In the genomic region with DNA sequence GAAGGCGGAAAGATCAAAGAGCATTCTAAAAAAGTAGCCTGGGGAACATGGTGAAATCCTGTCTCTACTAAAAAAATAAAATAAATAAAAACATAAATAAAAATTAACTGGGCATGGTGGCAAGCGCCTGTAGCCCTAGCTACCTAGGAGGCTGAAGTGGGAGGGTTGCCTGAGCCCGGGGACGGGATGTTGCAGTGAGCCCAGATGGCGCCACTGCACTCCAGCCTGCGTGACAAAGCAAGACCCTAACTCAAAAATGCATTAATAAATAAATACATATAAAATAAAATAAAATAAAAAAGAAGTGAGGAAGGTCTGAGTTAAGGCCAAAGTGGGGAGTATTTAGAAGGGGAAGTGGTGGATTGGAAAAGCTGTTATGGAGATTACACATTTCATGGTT, we compare ENCODE assay signal across 11 cellular contexts. TPM values are rescaled to one million over a fixed set of nuclear protein-coding genes. Genes with fewer than 3 reads are reported as not detected.
DNase-seq lines count a peak whose midpoint lies in the region; ATAC-seq, FAIRE-seq and TF ChIP-seq lines count a peak whose summit lies in the region.
"Had no signal": no experiment of that assay in that cellular context is flagged by ENCODE, and none has a peak within 500 bp of the region (broad histone marks: within the 10 kb centered on the region; RNA-seq: fewer than 3 reads in every experiment).

No MANE protein-coding gene starts in this region.

- H3K4me1 Mint-ChIP-seq in activated CD8-positive, alpha-beta memory T cell treated with anti-CD3 and anti-CD28 coated beads, Interleukin-2, amount 10 ng/mL, durations not matched to agents 7 days and 5 days: peaks cover 28% of the 10 kb centered on the region
- H3K4me1 Mint-ChIP-seq in progenitor cell of endocrine pancreas (ENCODE audit: low read depth): peaks cover 8% of the 10 kb centered on the region

- H3K9ac ChIP-seq in K562 (ENCODE audit: insufficient read depth in 1 of 2, low read depth in 2 of 2, low read length in 2 of 2): no peak overlapping the region

- H2AFZ ChIP-seq in K562 (ENCODE audit: low read depth, low read length): 0 out of 2 replicates have a peak overlapping the region, but pooled peaks have one; percentile 94

- H3K27me3 Mint-ChIP-seq in activated CD8-positive, alpha-beta memory T cell treated with anti-CD3 and anti-CD28 coated beads, Interleukin-2, amount 10 ng/mL, durations not matched to agents 7 days and 5 days: peaks cover 5% of the 10 kb centered on the region
- no peaks in the 10 kb centered on the region for H3K27me3 Mint-ChIP-seq in progenitor cell of endocrine pancreas

- no peak overlapping the region; the same call in 2 of the 3 replicates for H3K27ac ChIP-seq in K562 (ENCODE audit: extremely low read depth, low read depth, low read length)

- ATAC-seq in activated CD8-positive, alpha-beta memory T cell treated with anti-CD3 and anti-CD28 coated beads, Interleukin-2, amount 10 ng/mL, durations not matched to agents 7 days and 5 days: no peak
- ATAC-seq in K562 (no peak), GM21367 (IDR thresholded peaks at IDR 0.05; ENCODE audit: unreplicated experiment) (no peak)

- intact Hi-C loops in K562 (cut with micrococcal nuclease): loop anchor here (5.0 kb wide), 1 partner anchor 110 kb away; a partner anchor contains a TSS

- POLR2A ChIA-PET in K562 (lab: Yijun Ruan, JAX): no interaction called here

- H3K36me3 ChIP-seq in K562 (ENCODE audit: control insufficient read depth, insufficient read depth, low read length): peaks cover 8% of the 10 kb centered on the region; the same call in 2 of the 3 replicates
- H3K36me3 ChIP-seq: neutrophil had no signal

- H3K27ac Mint-ChIP-seq in activated CD8-positive, alpha-beta memory T cell treated with anti-CD3 and anti-CD28 coated beads, Interleukin-2, amount 10 ng/mL, durations not matched to agents 7 days and 5 days: no peak overlapping the region
- no peak overlapping the region for H3K27ac Mint-ChIP-seq in progenitor cell of endocrine pancreas

- BruUV-seq in K562 (replicated peaks; lab: Mats Ljungman, UMichigan): no TSS peak

- no peak for FAIRE-seq in K562 (lab: Jason Lieb, UNC)

- peak overlapping the region; percentile 66; the same call in 1 of the 2 replicates for H3K4me3 ChIP-seq in K562

- H3K27me3 ChIP-seq in K562 (ENCODE audit: control insufficient read depth in 2 of 2, insufficient read depth in 2 of 2, low read length in 2 of 2): no peaks in the 10 kb centered on the region
- H3K27me3 ChIP-seq: neutrophil had no signal

- TF ChIP-seq RAD21 in K562 (CRISPR knock-in tag; conservative IDR thresholded peaks at IDR 0.05 in 1 of 2, IDR thresholded peaks at IDR 0.05 in 1 of 2): no peak

- peaks cover 21% of the 10 kb centered on the region for H3K36me3 Mint-ChIP-seq in activated CD8-positive, alpha-beta memory T cell treated with anti-CD3 and anti-CD28 coated beads, Interleukin-2, amount 10 ng/mL, durations not matched to agents 7 days and 5 days
- H3K36me3 Mint-ChIP-seq in progenitor cell of endocrine pancreas (ENCODE audit: insufficient read depth): peaks cover 1% of the 10 kb centered on the region

- in situ Hi-C loops in K562 (cut with MboI): no loop called here

- CTCF ChIA-PET in activated CD8-positive, alpha-beta memory T cell treated with anti-CD3 and anti-CD28 coated beads, Interleukin-2, amount 10 ng/mL, durations not matched to agents 7 days and 5 days (lab: Charles Lee): interaction anchor here (1.2 kb wide), 1 partner anchor 83 kb away, joined by 3 read pairs; no protein-coding TSS in a partner anchor
- CTCF ChIA-PET in K562 (lab: Yijun Ruan, JAX; ENCODE audit: low intra/inter-chr PET ratio): no interaction called here

- H3K9me3 ChIP-seq in K562 (replicated peaks; ENCODE audit: control insufficient read depth, insufficient read depth, low read depth, low read length): peaks cover 3% of the 10 kb centered on the region; the same call in 1 of the 2 replicates
- H3K9me3 ChIP-seq: neutrophil had no signal

- H3K9me1 ChIP-seq in K562 (ENCODE audit: control insufficient read depth, insufficient read depth, low read length): no peaks in the 10 kb centered on the region

- H3K4me3 Mint-ChIP-seq in activated CD8-positive, alpha-beta memory T cell treated with anti-CD3 and anti-CD28 coated beads, Interleukin-2, amount 10 ng/mL, durations not matched to agents 7 days and 5 days: peak overlapping the region; percentile 87
- peak overlapping the region; percentile 96 for H3K4me3 Mint-ChIP-seq in progenitor cell of endocrine pancreas (ENCODE audit: low read depth)

- H3K4me1 ChIP-seq in K562 (replicated peaks in 1 of 2; ENCODE audit: control insufficient read depth in 2 of 2, insufficient read depth in 2 of 2, low read length in 2 of 2): peaks cover 0 to 6% of the 10 kb centered on the region in 2 experiments; a peak in 2 of 5 replicates

- TF ChIP-seq EP300 in K562 (IDR thresholded peaks at IDR 0.05; ENCODE audit: low read length): no peak

- 0 out of 6 replicates have a peak, but pooled peaks of 1 of the 3 experiments have one; percentile 4 for TF ChIP-seq CTCF in K562 (IDR thresholded peaks at IDR 0.05 in 2 of 3, conservative IDR thresholded peaks at IDR 0.05 in 1 of 3; ENCODE audit: insufficient read depth in 2 of 3, low read depth in 1 of 3, low read length in 3 of 3)
- no peak for TF ChIP-seq CTCF in progenitor cell of endocrine pancreas (IDR thresholded peaks at IDR 0.05; ENCODE audit: unreplicated experiment)

- peaks cover 48% of the 10 kb centered on the region for H3K79me2 ChIP-seq in K562 (ENCODE audit: control insufficient read depth, insufficient read depth, low read length)

- no peak for TF ChIP-seq POLR2A in K562 (conservative IDR thresholded peaks at IDR 0.05)

- no peak for DNase-seq in activated CD8-positive, alpha-beta memory T cell treated with anti-CD3 and anti-CD28 coated beads, Interleukin-2, amount 10 ng/mL, durations not matched to agents 7 days and 5 days
- DNase-seq in activated CD8-positive, alpha-beta memory T cell treated with anti-CD3 and anti-CD28 coated beads, Interleukin-2, amount 50 U/mL, for 4 hours: no peak
- DNase-seq in NAMALWA (ENCODE audit: low spot score) (peak; percentile 23), K562 (ENCODE audit: extremely low read depth in 1 of 4, low spot score in 3 of 4) (peak in 1 of 4 experiments; percentile 18), progenitor cell of endocrine pancreas (ENCODE audit: low spot score, unreplicated experiment) (no peak), hippocampal formation (lab: John Stamatoyannopoulos, UW) (no peak), occipital lobe (lab: John Stamatoyannopoulos, UW) (no peak)
- DNase-seq: effector CD4-positive, alpha-beta T cell; NCI-H2081 treated with DMSO at 0.1 percent for 48 hours had no signal

- 78% methylated on average over 6 of the region's 6 CpGs for WGBS in K562 (ENCODE audit: insufficient coverage, low coverage, missing lambda C conversion rate)

- no peaks in the 10 kb centered on the region for H4K20me1 ChIP-seq in K562 (replicated peaks; ENCODE audit: control insufficient read depth, insufficient read depth, low read length)

- H3K9me3 Mint-ChIP-seq in activated CD8-positive, alpha-beta memory T cell treated with anti-CD3 and anti-CD28 coated beads, Interleukin-2, amount 10 ng/mL, durations not matched to agents 7 days and 5 days (ENCODE audit: low read depth): no peaks in the 10 kb centered on the region
- H3K9me3 Mint-ChIP-seq in progenitor cell of endocrine pancreas (ENCODE audit: low read depth): peaks cover 6% of the 10 kb centered on the region

- peak overlapping the region; percentile 89 for H3K4me2 ChIP-seq in K562 (ENCODE audit: insufficient read depth, low read length)

TF ChIP-seq in K562, 482 proteins besides CTCF, POLR2A, EP300 and RAD21:
- TF ChIP-seq ZBTB7A (IDR thresholded peaks at IDR 0.05; ENCODE audit: borderline replicate concordance, control insufficient read depth, low read depth, low read length) (peak; percentile 22; the same call in 1 of the 2 replicates), SRSF7 (optimal IDR thresholded peaks at IDR 0.05; ENCODE audit: low read depth, low read length) (no peak), ZNF316 (IDR thresholded peaks at IDR 0.05) (no peak), NR2C1 (IDR thresholded peaks at IDR 0.05) (no peak), NR2C1 (tag; IDR thresholded peaks at IDR 0.05) (no peak), SPI1 (IDR thresholded peaks at IDR 0.05; ENCODE audit: borderline replicate concordance, low read depth, low read length) (0 out of 2 replicates have a peak, but pooled peaks have one; percentile 30)

RNA-seq across cellular contexts. Expression of a gene that starts 1.3 kb away (rescaled TPM):
- total RNA-seq in activated CD8-positive, alpha-beta memory T cell treated with anti-CD3 and anti-CD28 coated beads, Interleukin-2, amount 10 ng/mL, durations not matched to agents 7 days and 5 days: 10 to 100 TPM; 68.3 to 86.1 TPM
- total RNA-seq in K562 (2011; cell fraction: chromatin; rRNA removed; ENCODE audit: low replicate concordance): 53.3 and 114 TPM in 2 replicates
- 35.0 and 41.6 TPM in 2 replicates for total RNA-seq in K562 (2011; cell fraction: nucleolus; rRNA removed)
- 70.9 and 83.6 TPM in 2 replicates for total RNA-seq in K562 (2011; cell fraction: nucleoplasm; rRNA removed)
- total RNA-seq in K562 (2014; rRNA removed): 124 and 151 TPM in 2 replicates
- total RNA-seq in K562 (2014; rRNA removed; fragmentation: Illumina TruSeq; extraction: Trizol): 242 and 282 TPM in 2 replicates
- 247 and 267 TPM in 2 replicates for total RNA-seq in K562 (2015; rRNA removed; fragmentation: Illumina TruSeq; extraction: Trizol)
- 166 and 175 TPM in 2 replicates for total RNA-seq in K562 (2021)
- 133 and 228 TPM in 2 replicates for polyA plus RNA-seq in K562 (2011; rRNA removed)
- polyA plus RNA-seq in K562 (2011; cell fraction: cytosol; rRNA removed): 43.9 and 84.5 TPM in 2 replicates
- 30.7 and 50.5 TPM in 2 replicates for polyA plus RNA-seq in K562 (2011; cell fraction: nucleus; rRNA removed)
- 110 and 150 TPM in 2 replicates for polyA plus RNA-seq in K562 (2012)
- polyA plus RNA-seq in K562 (2014; fragmentation: Illumina TruSeq; extraction: Trizol): 179 and 182 TPM in 2 replicates
- polyA plus RNA-seq in K562 (2014; fragmentation: Nextera tagmentation; extraction: Ambion mirVana): 100 to 1,000 TPM; 496 to 515 TPM
- 154 and 166 TPM in 2 replicates for polyA plus RNA-seq in K562 (2014; rRNA removed)
- polyA minus RNA-seq in K562 (2011; rRNA and poly(A)+ RNA removed): 179 and 231 TPM in 2 replicates
- 45.1 and 58.5 TPM in 2 replicates for polyA minus RNA-seq in K562 (2011; cell fraction: cytosol; rRNA and poly(A)+ RNA removed)
- polyA minus RNA-seq in K562 (2011; cell fraction: nucleus; rRNA and poly(A)+ RNA removed): 89.4 and 138 TPM in 2 replicates
- 55.2 and 58.2 TPM in 2 replicates for total RNA-seq in progenitor cell of endocrine pancreas
- 101 TPM for total RNA-seq in occipital lobe
